Comparison of ENCODE assay signal across 27 cellular contexts in the genomic region with DNA sequence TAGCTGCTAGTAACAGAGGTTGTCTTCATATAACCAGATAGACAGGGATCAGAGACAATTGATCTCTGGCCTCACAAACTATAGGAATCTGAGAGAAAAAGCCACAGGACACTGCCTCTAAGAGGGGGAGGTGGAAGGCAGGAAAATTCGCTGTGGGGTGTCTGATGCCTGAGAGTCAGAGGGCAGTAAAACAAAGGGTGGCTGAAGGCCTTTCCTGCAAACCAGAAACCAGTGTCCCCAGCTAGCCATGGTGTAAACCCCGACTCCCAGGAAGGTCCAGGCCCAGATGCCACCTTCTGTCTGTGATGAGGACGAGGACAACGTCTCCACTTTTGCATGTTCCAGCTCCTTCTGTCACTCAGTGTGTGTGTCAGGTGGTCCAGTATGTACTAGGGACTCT.
"Had no signal": no experiment of that assay in that cellular context is flagged by ENCODE, and none has a peak within 500 bp of the region (broad histone marks: within the 10 kb centered on the region; RNA-seq: fewer than 3 reads in every experiment).

No MANE protein-coding gene starts in this region.

- H3K4me1 ChIP-seq: sigmoid colon, testis had no signal

- H3K4me2 ChIP-seq: smooth muscle cell had no signal

- H3K4me3 Mint-ChIP-seq: activated naive CD8-positive, alpha-beta T cell treated with anti-CD3 and anti-CD28 coated beads for 36 hours; activated T-cell treated with anti-CD3 and anti-CD28 coated beads, Interleukin-2, amount 50 U/mL, for 4 hours; natural killer cell treated with Interleukin-12 subunit alpha and Interleukin-12 subunit beta and Interleukin-15 and Interleukin-18, amount 100 ng/mL, for 72 hours had no signal

- DNase-seq: activated CD4-positive, alpha-beta T cell treated with anti-CD3 and anti-CD28 coated beads for 1 hour; activated CD4-positive, alpha-beta T cell treated with anti-CD3 and anti-CD28 coated beads, Interleukin-2, amount 50 U/mL, for 1 hour; activated CD8-positive, alpha-beta memory T cell treated with anti-CD3 and anti-CD28 coated beads, Interleukin-2, amount 50 U/mL, for 48 hours; activated naive CD4-positive, alpha-beta T cell; activated naive CD8-positive, alpha-beta T cell treated with anti-CD3 and anti-CD28 coated beads for 36 hours; activated T-cell treated with anti-CD3 and anti-CD28 coated beads, Interleukin-2, amount 50 U/mL, for 4 hours; cerebellar nuclear complex; cortex of kidney; erythroblast; foreskin fibroblast; left cardiac atrium; nucleus accumbens; retina; sigmoid colon; stimulated activated CD4-positive, alpha-beta T cell treated with anti-CD3 and anti-CD28 coated beads, Interleukin-4, amount 100 ng/mL, for 1 hour; stimulated activated naive CD4-positive, alpha-beta T cell; T-helper 1 cell; testis; trophoblast cell; WERI-Rb-1 had no signal

- ATAC-seq: activated T-cell treated with anti-CD3 and anti-CD28 coated beads, Interleukin-2, amount 50 U/mL, for 4 hours; left cardiac atrium; natural killer cell treated with Interleukin-12 subunit alpha and Interleukin-12 subunit beta and Interleukin-15 and Interleukin-18, amount 100 ng/mL, for 72 hours had no signal

- H3K27me3 ChIP-seq: testis had no signal

- H3K4me1 Mint-ChIP-seq: activated naive CD8-positive, alpha-beta T cell treated with anti-CD3 and anti-CD28 coated beads for 36 hours had no signal

- H3K9me3 Mint-ChIP-seq: activated T-cell treated with anti-CD3 and anti-CD28 coated beads, Interleukin-2, amount 50 U/mL, for 4 hours; activated T-helper 2 cell treated with anti-CD3 and anti-CD28 coated beads, Interferon-gamma antibody, Interleukin-2, Interleukin-4, amounts not matched to agents 10 μg/mL and 5 μg/mL and 100 μg/mL, durations not matched to agents 14 hours and 24 hours and 36 hours; natural killer cell treated with Interleukin-12 subunit alpha and Interleukin-12 subunit beta and Interleukin-15 and Interleukin-18, amount 100 ng/mL, for 72 hours had no signal

- H3K4me3 ChIP-seq: sigmoid colon, smooth muscle cell, testis had no signal

- H3K27me3 Mint-ChIP-seq: progenitor cell of endocrine pancreas had no signal

- H3K27ac ChIP-seq: sigmoid colon, testis, WERI-Rb-1 had no signal

- H3K9me3 ChIP-seq: sigmoid colon, testis had no signal

- H3K36me3 ChIP-seq: sigmoid colon, WERI-Rb-1 had no signal

- FAIRE-seq: endometrium, islet of Langerhans, TTC549 had no signal

- H3K27ac Mint-ChIP-seq: activated naive CD8-positive, alpha-beta T cell treated with anti-CD3 and anti-CD28 coated beads for 36 hours; activated T-helper 2 cell treated with anti-CD3 and anti-CD28 coated beads, Interferon-gamma antibody, Interleukin-2, Interleukin-4, amounts not matched to agents 10 μg/mL and 5 μg/mL and 100 μg/mL, durations not matched to agents 14 hours and 24 hours and 36 hours; natural killer cell treated with Interleukin-12 subunit alpha and Interleukin-12 subunit beta and Interleukin-15 and Interleukin-18, amount 100 ng/mL, for 72 hours; progenitor cell of endocrine pancreas had no signal

- H3K36me3 Mint-ChIP-seq: activated naive CD8-positive, alpha-beta T cell treated with anti-CD3 and anti-CD28 coated beads for 36 hours; natural killer cell treated with Interleukin-12 subunit alpha and Interleukin-12 subunit beta and Interleukin-15 and Interleukin-18, amount 100 ng/mL, for 72 hours had no signal
